8 cellular contexts compared by ENCODE assay signal in genomic region chr13:79480954-79481684, GRCh38. TPM values are rescaled to one million over a fixed set of nuclear protein-coding genes. Genes with fewer than 3 reads are reported as not detected.
DNase-seq lines count a peak whose midpoint lies in the region; ATAC-seq, FAIRE-seq and TF ChIP-seq lines count a peak whose summit lies in the region.

TSS of gene NDFIP2 (plus strand) at chr13:79481155. CDS start at chr13:79481204, 49 bp downstream.

- no peaks in the 10 kb centered on the region for H3K27me3 Mint-ChIP-seq in T-helper 17 cell

- FAIRE-seq in GM12892 (lab: Jason Lieb, UNC): peak; percentile 96

- H3K36me3 ChIP-seq in psoas muscle (ENCODE audit: insufficient read depth in 1 of 2, low read depth in 1 of 2): no peaks in the 10 kb centered on the region
- H3K36me3 ChIP-seq in urinary bladder (ENCODE audit: insufficient read depth): no peaks in the 10 kb centered on the region

- peak within 1 kb of the TSS; percentile 95 for H3K27ac Mint-ChIP-seq in T-helper 17 cell

- peaks cover 42% of the 10 kb centered on the region for H3K4me1 Mint-ChIP-seq in T-helper 17 cell

- H3K4me1 ChIP-seq in psoas muscle: peaks cover 31% of the 10 kb centered on the region
- H3K4me1 ChIP-seq in urinary bladder (ENCODE audit: insufficient read depth): no peaks in the 10 kb centered on the region

- peak within 1 kb of the TSS; percentile 99 for H3K4me3 Mint-ChIP-seq in T-helper 17 cell

- TF ChIP-seq POLR2A in GM12892 (IDR thresholded peaks at IDR 0.05; ENCODE audit: low read depth, low read length): peak; percentile 68

- DNase-seq in GM12892 (ENCODE audit: insufficient read length) (peak; percentile 49), NCI-H146 (lab: John Stamatoyannopoulos, UW) (peak; percentile 98), T-helper 17 cell (peak; percentile 69 to 81 (median 76)), amygdala (lab: John Stamatoyannopoulos, UW) (peak; percentile 23 to 89 (median 76)), left ventricle myocardium superior (peak; percentile 94), psoas muscle (peak; percentile 87 to 92)

- ATAC-seq in HG02840 (IDR thresholded peaks at IDR 0.05; ENCODE audit: low FRiP score, unreplicated experiment) (peak; percentile 92), T-helper 17 cell (peak; percentile 85), left ventricle myocardium superior (peak; percentile 94), psoas muscle (peak; percentile 92 to 94 (median 93))

- H3K4me3 ChIP-seq in psoas muscle: peak within 1 kb of the TSS; percentile 82
- peak within 1 kb of the TSS; percentile 73 for H3K4me3 ChIP-seq in urinary bladder (ENCODE audit: low read depth, low read length)

- H3K27ac ChIP-seq in psoas muscle (peak within 1 kb of the TSS; percentile 89), urinary bladder (ENCODE audit: low read depth) (peak within 1 kb of the TSS; percentile 25)

- H3K9me3 ChIP-seq in T-helper 17 cell (ENCODE audit: control insufficient read depth, low read length, poor library complexity, severe bottlenecking): no peaks in the 10 kb centered on the region
- no peaks in the 10 kb centered on the region for H3K9me3 ChIP-seq in psoas muscle

- peaks cover 6% of the 10 kb centered on the region for H3K36me3 Mint-ChIP-seq in T-helper 17 cell (ENCODE audit: low read depth)

- WGBS in psoas muscle, 3 donors: 1% methylated on average over 73 to 74 of the region's 74 CpGs
- under 1% methylated on average over 74 of the region's 74 CpGs for WGBS in urinary bladder

- no peaks in the 10 kb centered on the region for H3K27me3 ChIP-seq in psoas muscle (ENCODE audit: insufficient read depth in 3 of 3, low read length in 2 of 3)

- TF ChIP-seq CTCF in psoas muscle (IDR thresholded peaks at IDR 0.05): peak; percentile 5

- intact Hi-C loops in left ventricle myocardium superior (cut with micrococcal nuclease): loop anchor here (10.0 kb wide), 1 partner anchor 54 kb away; no protein-coding TSS in a partner anchor
- intact Hi-C loops in psoas muscle (cut with DNase I): loop anchor here (5.0 to 10.0 kb wide), 3 partner anchors 51 to 74 kb away; partner anchors contain the start of gene RBM26 (in 1 of the 2)

RNA-seq across cellular contexts. Expression of gene NDFIP2, which starts in this region (rescaled TPM):
- 25.2 TPM for polyA plus RNA-seq in GM12892 (2012; ENCODE audit: missing spikeins)
- total RNA-seq in T-helper 17 cell: 1 to 10 TPM in 1 of 2 donors, under 1 TPM in 1; 0.60 to 3.9 TPM
- 46.3 TPM for total RNA-seq in left ventricle myocardium superior
- total RNA-seq in psoas muscle: 10 to 100 TPM; 26.0 to 48.2 (median 34.9) TPM
- polyA plus RNA-seq in psoas muscle: 10 to 100 TPM; 14.7 to 28.4 (median 25.7) TPM
- total RNA-seq in urinary bladder: 49.3 TPM
- 15.7 TPM for polyA plus RNA-seq in urinary bladder

Comparison
In these comparisons a context has a peak if more than half of its experiments do, and no peak if none do; other contexts are left out.
1. Peak in every context shown above with its lines: DNase-seq, ATAC-seq, H3K4me3 ChIP-seq and H3K27ac ChIP-seq.